19 cellular contexts compared by ENCODE assay signal in genomic region chr12:68768431-68768934, GRCh38.
"Had no signal": no experiment of that assay in that cellular context is flagged by ENCODE, and none has a peak within 500 bp of the region (broad histone marks: within the 10 kb centered on the region; RNA-seq: fewer than 3 reads in every experiment).

No MANE protein-coding gene starts in this region.

- H2AFZ ChIP-seq: PC-9 had no signal

- H3K4me3 ChIP-seq: PC-9, Peyer's patch, SJCRH30, SK-N-MC had no signal

- H3K27me3 ChIP-seq: Peyer's patch, SJCRH30 had no signal

- ATAC-seq: Right ventricle myocardium inferior had no signal

- H3K4me1 ChIP-seq: Peyer's patch had no signal

- H3K9ac ChIP-seq: KMS-11 had no signal

- H3K9me3 ChIP-seq: Peyer's patch, SJCRH30 had no signal

- H3K4me2 ChIP-seq: KMS-11, PC-9 had no signal

- DNase-seq: Kasumi-1, MM.1S, NCI-H1092 treated with DMSO at 0.1 percent for 48 hours, NCI-H1436, NCI-H1694, NCI-H187 treated with DMSO at 0.1 percent for 48 hours, NCI-H2029 treated with DMSO at 0.1 percent for 48 hours, NCI-H2171 treated with DMSO at 0.1 percent for 48 hours, NCI-H524, NCI-H526 treated with DMSO at 0.1 percent for 48 hours, NCI-H774, OCI-M1, PC-9, Peyer's patch, SHP77 treated with DMSO at 0.1 percent for 48 hours, SJCRH30 had no signal

- H3K27ac ChIP-seq: KMS-11, PC-9, Peyer's patch, SJCRH30, SK-N-MC had no signal
